9 cellular contexts compared by ENCODE assay signal in genomic region chrX:121160987-121161386, GRCh38.
DNase-seq lines count a peak whose midpoint lies in the region; ATAC-seq and TF ChIP-seq lines count a peak whose summit lies in the region.
"Had no signal": no experiment of that assay in that cellular context is flagged by ENCODE, and none has a peak within 500 bp of the region (broad histone marks: within the 10 kb centered on the region; RNA-seq: fewer than 3 reads in every experiment).

No MANE protein-coding gene starts in this region.

- H3K27ac Mint-ChIP-seq in T-helper 2 cell treated with Interferon-gamma antibody and Interleukin-4, amounts not matched to agents 5 μg/mL and 100 μg/mL, for 36 hours = peak overlapping the region; percentile 67
- H3K27ac Mint-ChIP-seq in osteocyte (ENCODE audit: unreplicated experiment) = no peak overlapping the region

- ATAC-seq in GM19324 (IDR thresholded peaks at IDR 0.05; ENCODE audit: low FRiP score, unreplicated experiment) (peak; percentile 59), HG02970 (IDR thresholded peaks at IDR 0.05; ENCODE audit: low FRiP score, unreplicated experiment) (peak; percentile 55), esophagus mucosa (no peak)
- ATAC-seq: lower lobe of right lung had no signal

- no peaks in the 10 kb centered on the region for H3K9me3 Mint-ChIP-seq in T-helper 2 cell treated with Interferon-gamma antibody and Interleukin-4, amounts not matched to agents 5 μg/mL and 100 μg/mL, for 36 hours
- H3K9me3 Mint-ChIP-seq in osteocyte (ENCODE audit: unreplicated experiment) = no peaks in the 10 kb centered on the region

- DNase-seq in GM10266 (ENCODE audit: extremely low spot score) (peak; percentile 10), osteocyte (ENCODE audit: extremely low spot score, unreplicated experiment) (no peak), posterior vena cava (ENCODE audit: low spot score) (no peak), medulla oblongata (ENCODE audit: extremely low spot score) (no peak)
- DNase-seq in T-helper 2 cell treated with Interferon-gamma antibody and Interleukin-4, amounts not matched to agents 5 μg/mL and 100 μg/mL, for 36 hours (ENCODE audit: low spot score) = no peak
- DNase-seq: lower lobe of right lung had no signal

- peak overlapping the region; percentile 75 for H3K4me3 Mint-ChIP-seq in T-helper 2 cell treated with Interferon-gamma antibody and Interleukin-4, amounts not matched to agents 5 μg/mL and 100 μg/mL, for 36 hours
- H3K4me3 Mint-ChIP-seq in osteocyte (ENCODE audit: unreplicated experiment) = no peak overlapping the region

- no peaks in the 10 kb centered on the region for H3K27me3 Mint-ChIP-seq in T-helper 2 cell treated with Interferon-gamma antibody and Interleukin-4, amounts not matched to agents 5 μg/mL and 100 μg/mL, for 36 hours (ENCODE audit: low read depth)
- H3K27me3 Mint-ChIP-seq in osteocyte (ENCODE audit: unreplicated experiment) = no peaks in the 10 kb centered on the region

- peaks cover 14% of the 10 kb centered on the region for H3K4me1 Mint-ChIP-seq in T-helper 2 cell treated with Interferon-gamma antibody and Interleukin-4, amounts not matched to agents 5 μg/mL and 100 μg/mL, for 36 hours (ENCODE audit: low read depth)
- H3K4me1 Mint-ChIP-seq in osteocyte (ENCODE audit: unreplicated experiment) = no peaks in the 10 kb centered on the region

- H3K36me3 Mint-ChIP-seq in T-helper 2 cell treated with Interferon-gamma antibody and Interleukin-4, amounts not matched to agents 5 μg/mL and 100 μg/mL, for 36 hours (ENCODE audit: low read depth) = no peaks in the 10 kb centered on the region
- no peaks in the 10 kb centered on the region for H3K36me3 Mint-ChIP-seq in osteocyte (ENCODE audit: unreplicated experiment)

- no peak for TF ChIP-seq CTCF in GM10266 (IDR thresholded peaks at IDR 0.05; ENCODE audit: control insufficient read depth, insufficient read depth, low read depth, missing control alignments)
- no peak for TF ChIP-seq CTCF in osteocyte (IDR thresholded peaks at IDR 0.05)

- intact Hi-C loops in posterior vena cava (cut with DNase I) = no loop called here
